Comparison of ENCODE assay signal across 8 cellular contexts in the genomic region with DNA sequence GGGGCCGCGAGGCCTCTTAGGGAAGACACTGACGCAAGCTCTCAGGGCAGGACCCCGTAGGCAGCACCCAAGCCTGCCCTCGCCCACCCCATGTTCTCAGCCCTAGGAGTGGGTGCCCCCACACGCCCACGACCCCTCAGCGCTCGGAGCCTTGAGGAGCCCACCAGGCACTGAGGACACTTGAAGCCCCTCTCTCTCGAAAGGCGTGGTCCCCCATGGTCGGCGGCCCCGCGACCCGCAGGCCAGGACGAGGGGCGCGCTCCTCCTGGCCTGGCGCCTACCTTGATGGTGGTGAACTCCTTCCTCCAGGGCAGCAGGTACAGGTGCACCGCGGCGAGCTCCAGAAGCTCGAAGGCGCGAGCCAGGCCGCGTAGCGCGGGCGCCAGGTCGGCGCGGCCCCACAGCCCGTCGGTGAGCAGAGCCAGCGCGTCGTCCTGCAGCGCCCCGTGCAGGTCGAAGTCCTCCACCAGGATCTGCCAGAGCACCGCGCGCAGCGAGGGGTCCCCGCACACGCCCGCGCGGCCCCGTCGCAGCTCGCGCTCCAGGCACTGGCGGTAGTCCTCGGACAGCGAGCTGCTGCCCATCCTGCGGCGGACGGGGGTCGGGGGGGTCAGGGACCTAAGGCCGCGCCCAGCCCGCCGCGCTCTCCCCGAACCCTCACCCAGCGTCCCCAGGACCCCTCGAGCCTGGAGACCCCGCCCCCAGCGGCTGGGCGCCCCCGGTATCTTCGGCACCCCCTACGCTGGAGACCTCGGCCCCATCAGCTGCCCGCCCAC. TPM values are rescaled to one million over a fixed set of nuclear protein-coding genes. Genes with fewer than 3 reads are reported as not detected.
DNase-seq lines count a peak whose midpoint lies in the region; ATAC-seq and TF ChIP-seq lines count a peak whose summit lies in the region.

No MANE protein-coding gene starts in this region.

- no peaks in the 10 kb centered on the region for H3K36me3 Mint-ChIP-seq in CD4-positive, CD25-positive, alpha-beta regulatory T cell
- H3K36me3 Mint-ChIP-seq in osteocyte (ENCODE audit: unreplicated experiment) = no peaks in the 10 kb centered on the region

- H3K4me1 ChIP-seq in CD4-positive, CD25-positive, alpha-beta regulatory T cell (ENCODE audit: control insufficient read depth, insufficient read depth, low read length, poor library complexity, severe bottlenecking) = peaks cover 41% of the 10 kb centered on the region
- H3K4me1 ChIP-seq in gastroesophageal sphincter = peaks cover 0 to 34% (median 17%) of the 10 kb centered on the region in 3 donors

- H3K9me3 Mint-ChIP-seq in CD4-positive, CD25-positive, alpha-beta regulatory T cell = no peaks in the 10 kb centered on the region
- no peaks in the 10 kb centered on the region for H3K9me3 Mint-ChIP-seq in osteocyte (ENCODE audit: unreplicated experiment)

- H3K4me3 ChIP-seq in CD4-positive, CD25-positive, alpha-beta regulatory T cell (ENCODE audit: low read depth, low read length) = peak overlapping the region; percentile 57
- peak overlapping the region; percentile 40 to 82 for H3K4me3 ChIP-seq in gastroesophageal sphincter

- ATAC-seq in CD4-positive, CD25-positive, alpha-beta regulatory T cell (ENCODE audit: low read depth in 2 of 2) = peak; percentile 9 to 12
- ATAC-seq in GM21737 (IDR thresholded peaks at IDR 0.05; ENCODE audit: unreplicated experiment) (peak; percentile 4), gastroesophageal sphincter (peak; percentile 16), HG03039 (IDR thresholded peaks at IDR 0.05; ENCODE audit: unreplicated experiment) (no peak), GM21390 (IDR thresholded peaks at IDR 0.05; ENCODE audit: unreplicated experiment) (no peak)

- TF ChIP-seq CTCF in gastroesophageal sphincter (IDR thresholded peaks at IDR 0.05) (peak in 2 of 4 experiments; percentile 8 to 31), osteocyte (IDR thresholded peaks at IDR 0.05) (peak; percentile 33)

- TF ChIP-seq EP300 in gastroesophageal sphincter (IDR thresholded peaks at IDR 0.05) = no peak

- peak overlapping the region; percentile 78 to 94 (median 84) for H3K4me3 Mint-ChIP-seq in CD4-positive, CD25-positive, alpha-beta regulatory T cell
- H3K4me3 Mint-ChIP-seq in osteocyte (ENCODE audit: unreplicated experiment) = peak overlapping the region; percentile 76

- no peaks in the 10 kb centered on the region for H3K9me3 ChIP-seq in CD4-positive, CD25-positive, alpha-beta regulatory T cell (ENCODE audit: control insufficient read depth in 2 of 2, low read length in 2 of 2)
- no peaks in the 10 kb centered on the region for H3K9me3 ChIP-seq in gastroesophageal sphincter

- peak overlapping the region; percentile 88 for H3K27ac ChIP-seq in CD4-positive, CD25-positive, alpha-beta regulatory T cell (ENCODE audit: insufficient read depth, low read length, poor library complexity, severe bottlenecking)
- H3K27ac ChIP-seq in gastroesophageal sphincter = peak overlapping the region in 3 of 4 donors; percentile 84 to 88 (median 85)

- peak overlapping the region in 2 of 3 donors; percentile 71 to 88 for H3K27ac Mint-ChIP-seq in CD4-positive, CD25-positive, alpha-beta regulatory T cell
- H3K27ac Mint-ChIP-seq in osteocyte (ENCODE audit: unreplicated experiment) = peak overlapping the region; percentile 71

- H3K27me3 ChIP-seq in CD4-positive, CD25-positive, alpha-beta regulatory T cell (ENCODE audit: control insufficient read depth, insufficient read depth, low read length) = no peaks in the 10 kb centered on the region
- H3K27me3 ChIP-seq in gastroesophageal sphincter = peaks cover 18% of the 10 kb centered on the region

- no peaks in the 10 kb centered on the region for H3K36me3 ChIP-seq in CD4-positive, CD25-positive, alpha-beta regulatory T cell (ENCODE audit: control insufficient read depth, insufficient read depth, low read length)
- H3K36me3 ChIP-seq in gastroesophageal sphincter = peaks cover 0 to 23% of the 10 kb centered on the region in 2 donors

- H3K27me3 Mint-ChIP-seq in CD4-positive, CD25-positive, alpha-beta regulatory T cell = no peaks in the 10 kb centered on the region
- no peaks in the 10 kb centered on the region for H3K27me3 Mint-ChIP-seq in osteocyte (ENCODE audit: unreplicated experiment)

- peak; percentile 38 to 61 (median 60) for DNase-seq in CD4-positive, CD25-positive, alpha-beta regulatory T cell
- DNase-seq in NOMO-1 treated with DMSO at 0.1 percent for 48 hours (lab: John Stamatoyannopoulos, UW; ENCODE audit: unreplicated experiment) = peak; percentile 51
- DNase-seq in activated naive CD4-positive, alpha-beta T cell treated with Interleukin-2 at 50 U/mL for 16 hours = peak; percentile 56
- no peak for DNase-seq in osteocyte (ENCODE audit: extremely low spot score, unreplicated experiment)

- no CpG with 5 or more reads among the region's 78 CpGs for WGBS in gastroesophageal sphincter (ENCODE audit: low coverage in 1 of 2), 2 donors

- peaks cover 0 to 36% (median 10%) of the 10 kb centered on the region in 4 donors for H3K4me1 Mint-ChIP-seq in CD4-positive, CD25-positive, alpha-beta regulatory T cell
- peaks cover 10% of the 10 kb centered on the region for H3K4me1 Mint-ChIP-seq in osteocyte (ENCODE audit: unreplicated experiment)

- TF ChIP-seq POLR2A in gastroesophageal sphincter (IDR thresholded peaks at IDR 0.05) = no peak

RNA-seq across cellular contexts. Expression of a gene that starts 0.7 kb away (rescaled TPM):
- 15.6 TPM for total RNA-seq in CD4-positive, CD25-positive, alpha-beta regulatory T cell
- polyA plus RNA-seq in CD4-positive, CD25-positive, alpha-beta regulatory T cell = 1 to 10 TPM; 5.6 to 8.8 (median 8.1) TPM
- total RNA-seq in gastroesophageal sphincter = 10 to 100 TPM in 3 of 4 donors, 1 to 10 TPM in 1; 8.7 to 21.8 (median 13.2) TPM
- total RNA-seq in osteocyte = 9.5 and 12.3 TPM in 2 replicates

RNA-seq across cellular contexts. Expression of a gene that starts 14.3 kb away (rescaled TPM):
- 97.5 TPM for total RNA-seq in CD4-positive, CD25-positive, alpha-beta regulatory T cell
- 10 to 100 TPM; 20.5 to 28.0 (median 22.8) TPM for polyA plus RNA-seq in CD4-positive, CD25-positive, alpha-beta regulatory T cell
- 10 to 100 TPM; 24.1 to 44.0 (median 28.9) TPM for total RNA-seq in gastroesophageal sphincter
- total RNA-seq in osteocyte = 67.2 and 91.5 TPM in 2 replicates

RNA-seq across cellular contexts. Expression of a gene that starts 19.9 kb away (rescaled TPM):
- 22.0 TPM for total RNA-seq in CD4-positive, CD25-positive, alpha-beta regulatory T cell
- polyA plus RNA-seq in CD4-positive, CD25-positive, alpha-beta regulatory T cell = under 1 TPM; 0.13 to 0.41 (median 0.34) TPM
- total RNA-seq in gastroesophageal sphincter (10 to 100 TPM in 1 of 4 donors, 1 to 10 TPM in 3; 4.4 to 10.1 (median 7.3) TPM), osteocyte (22.0 TPM in 2 replicates)

RNA-seq across cellular contexts. Expression of a gene that starts 20.5 kb away (rescaled TPM):
- total RNA-seq in CD4-positive, CD25-positive, alpha-beta regulatory T cell = 108 TPM
- 10 to 100 TPM; 15.5 to 20.9 (median 19.7) TPM for polyA plus RNA-seq in CD4-positive, CD25-positive, alpha-beta regulatory T cell
- 10 to 100 TPM; 16.7 to 45.8 (median 18.2) TPM for total RNA-seq in gastroesophageal sphincter
- 21.3 and 23.0 TPM in 2 replicates for total RNA-seq in osteocyte

RNA-seq across cellular contexts. Expression of a gene that starts 43.2 kb away (rescaled TPM):
- total RNA-seq in CD4-positive, CD25-positive, alpha-beta regulatory T cell = 7.1 TPM
- 1 to 10 TPM; 2.0 to 4.4 (median 3.0) TPM for polyA plus RNA-seq in CD4-positive, CD25-positive, alpha-beta regulatory T cell
- 1 to 10 TPM; 1.7 to 5.3 (median 3.2) TPM for total RNA-seq in gastroesophageal sphincter
- 15.8 and 18.3 TPM in 2 replicates for total RNA-seq in osteocyte

Comparison
In these comparisons a context has a peak if more than half of its experiments do, and no peak if none do; other contexts are left out.
1. ATAC-seq: peak in CD4-positive, CD25-positive, alpha-beta regulatory T cell (2 of 2), GM21737 (single experiment) and gastroesophageal sphincter (single experiment); none in HG03039 (single experiment) and GM21390 (single experiment).